ENCODE assay signal across 25 cellular contexts in genomic region chr2:158716921-158717320, GRCh38.
DNase-seq lines count a peak whose midpoint lies in the region; ATAC-seq and TF ChIP-seq lines count a peak whose summit lies in the region.
"Had no signal": no experiment of that assay in that cellular context is flagged by ENCODE, and none has a peak within 500 bp of the region (broad histone marks: within the 10 kb centered on the region; RNA-seq: fewer than 3 reads in every experiment).

No MANE protein-coding gene starts in this region.

- H4K8ac ChIP-seq in mesenchymal stem cell (ENCODE audit: low read length): no peak overlapping the region

- H3K9me3 ChIP-seq in heart right ventricle: peaks cover 0 to 18% (median 0%) of the 10 kb centered on the region in 11 donors
- peaks cover 8% of the 10 kb centered on the region for H3K9me3 ChIP-seq in mesenchymal stem cell (ENCODE audit: control insufficient read depth, low read length)
- no peaks in the 10 kb centered on the region for H3K9me3 ChIP-seq in stomach smooth muscle (ENCODE audit: control insufficient read depth in 2 of 2, low read length in 2 of 2)
- no peaks in the 10 kb centered on the region for H3K9me3 ChIP-seq in prostate gland
- H3K9me3 ChIP-seq: Peyer's patch had no signal

- no peak overlapping the region for H2BK15ac ChIP-seq in mesenchymal stem cell (ENCODE audit: low read depth, poor library complexity, severe bottlenecking)

- H3K4me1 ChIP-seq in heart right ventricle (peaks cover 0 to 49% (median 34%) of the 10 kb centered on the region in 9 donors), mesenchymal stem cell (ENCODE audit: control insufficient read depth, insufficient read depth, low read depth, low read length) (peaks cover 3% of the 10 kb centered on the region), stomach smooth muscle (ENCODE audit: control insufficient read depth, insufficient read depth, low read length) (peaks cover 4% of the 10 kb centered on the region), prostate gland (replicated peaks) (no peaks in the 10 kb centered on the region)
- H3K4me1 ChIP-seq: Peyer's patch had no signal

- no peaks in the 10 kb centered on the region for H3K36me3 ChIP-seq in heart right ventricle
- no peaks in the 10 kb centered on the region for H3K36me3 ChIP-seq in mesenchymal stem cell (ENCODE audit: control insufficient read depth in 1 of 2, insufficient read depth in 2 of 2, low read depth in 1 of 2, low read length in 2 of 2)
- H3K36me3 ChIP-seq in stomach smooth muscle (ENCODE audit: control insufficient read depth in 2 of 2, insufficient read depth in 2 of 2, low read length in 2 of 2): no peaks in the 10 kb centered on the region
- no peaks in the 10 kb centered on the region for H3K36me3 ChIP-seq in prostate gland
- H3K36me3 ChIP-seq: BLaER1 treated with 17β-estradiol and CSF1 and Interleukin-3, amounts not matched to agents 10 nM and 100 nM; Peyer's patch had no signal

- H3K14ac ChIP-seq in mesenchymal stem cell (ENCODE audit: low read length in 2 of 2): no peak overlapping the region

- H3K27ac ChIP-seq in adipose tissue (ENCODE audit: low read depth, low read length): peak overlapping the region; percentile 89
- H3K27ac ChIP-seq in heart right ventricle: peak overlapping the region; percentile 33 to 94 (median 82)
- no peak overlapping the region for H3K27ac ChIP-seq in mesenchymal stem cell (ENCODE audit: low read length, poor library complexity, severe bottlenecking)
- peak overlapping the region; percentile 31 for H3K27ac ChIP-seq in stomach smooth muscle (ENCODE audit: low read length)
- no peak overlapping the region for H3K27ac ChIP-seq in prostate gland
- H3K27ac ChIP-seq: BLaER1 treated with 17β-estradiol and CSF1 and Interleukin-3, amounts not matched to agents 10 nM and 100 nM; SK-N-MC had no signal

- no peak overlapping the region for H3K4me2 ChIP-seq in mesenchymal stem cell (ENCODE audit: low read length, poor library complexity, severe bottlenecking)

- TF ChIP-seq CTCF in heart right ventricle (IDR thresholded peaks at IDR 0.05): no peak
- TF ChIP-seq CTCF in prostate gland (IDR thresholded peaks at IDR 0.05): no peak

- no peaks in the 10 kb centered on the region for H3K79me1 ChIP-seq in mesenchymal stem cell (replicated peaks; ENCODE audit: low read length, poor library complexity, severe bottlenecking)

- H2BK5ac ChIP-seq in mesenchymal stem cell (ENCODE audit: low read depth, low read length, poor library complexity, severe bottlenecking): no peak overlapping the region

- no peak overlapping the region for H2AK5ac ChIP-seq in mesenchymal stem cell (ENCODE audit: low read length, severe bottlenecking)

- DNase-seq in heart right ventricle (no peak), mesenchymal stem cell (no peak), kidney glomerular epithelial cell (lab: John Stamatoyannopoulos, UW) (no peak), NCI-H82 (lab: John Stamatoyannopoulos, UW) (no peak), prostate gland (ENCODE audit: low spot score) (no peak)
- DNase-seq: ACHN; activated CD4-positive, alpha-beta memory T cell treated with anti-CD3 and anti-CD28 coated beads, Interleukin-2, amount 10 ng/mL, durations not matched to agents 7 days and 5 days; activated CD4-positive, CD25-positive, alpha-beta regulatory T cell; activated naive CD4-positive, alpha-beta T cell treated with anti-CD3 and anti-CD28 coated beads, Interleukin-2, amount 10 ng/mL, durations not matched to agents 7 days and 5 days; activated T-cell treated with anti-CD3 and anti-CD28 coated beads, Interleukin-2, amount 50 U/mL, for 4 hours; effector memory CD8-positive, alpha-beta T cell; HCEC 1CT; head of caudate nucleus; NCI-H1105 treated with DMSO at 0.1 percent for 48 hours; NCI-H2081 treated with DMSO at 0.1 percent for 48 hours; NCI-H446; Peyer's patch; stimulated activated CD4-positive, alpha-beta T cell treated with anti-CD3 and anti-CD28 coated beads, Interleukin-12 subunit alpha, Interleukin-12 subunit beta, amount 100 ng/mL, for 4 hours; stimulated activated CD8-positive, alpha-beta memory T cell treated with anti-CD3 and anti-CD28 coated beads, Interleukin-4, amount 100 ng/mL, for 48 hours had no signal

- peak overlapping the region; percentile 16 for H4K91ac ChIP-seq in mesenchymal stem cell (ENCODE audit: low read length)

- H3K27me3 ChIP-seq in heart right ventricle (no peaks in the 10 kb centered on the region), mesenchymal stem cell (ENCODE audit: control insufficient read depth in 1 of 2, insufficient read depth in 1 of 2, low read length in 2 of 2) (peaks cover 0 to 14% of the 10 kb centered on the region in 2 experiments), stomach smooth muscle (ENCODE audit: control insufficient read depth in 1 of 2, insufficient read depth in 2 of 2, low read length in 2 of 2) (peaks cover 0 to 2% of the 10 kb centered on the region in 2 donors), prostate gland (replicated peaks; ENCODE audit: insufficient read depth) (no peaks in the 10 kb centered on the region)
- H3K27me3 ChIP-seq: BLaER1 treated with 17β-estradiol and CSF1 and Interleukin-3, amounts not matched to agents 10 nM and 100 nM; Peyer's patch had no signal

- ATAC-seq in heart right ventricle: peak in 5 of 8 donors; percentile 21 to 45 (median 32)
- ATAC-seq in HG03095 (IDR thresholded peaks at IDR 0.05; ENCODE audit: unreplicated experiment): no peak
- ATAC-seq: activated T-cell treated with anti-CD3 and anti-CD28 coated beads, Interleukin-2, amount 50 U/mL, for 4 hours; effector memory CD8-positive, alpha-beta T cell; natural killer cell treated with Interleukin-12 subunit alpha and Interleukin-12 subunit beta and Interleukin-15 and Interleukin-18, amount 100 ng/mL, for 72 hours had no signal

- H3K4ac ChIP-seq in mesenchymal stem cell (ENCODE audit: low read depth in 1 of 2, low read length in 2 of 2): no peak overlapping the region

- intact Hi-C loops in heart right ventricle (cut with DNase I) (loop anchor here in 2 of 10 donors (5.0 kb wide), 1 partner anchor 50 kb away; no protein-coding TSS in a partner anchor), prostate gland (cut with DNase I) (no loop called here)

- 79 to 87% (median 81%) methylated on average over 10 of the region's 10 CpGs for WGBS in adipose tissue, 3 donors
- WGBS in heart right ventricle, 2 donors: 67 to 78% methylated on average over 10 of the region's 10 CpGs
- WGBS in mesenchymal stem cell: 99% methylated on average over 9 of the region's 10 CpGs
- 83% methylated on average over 10 of the region's 10 CpGs for WGBS in prostate gland

- H3K4me3 ChIP-seq in heart right ventricle (no peak overlapping the region), mesenchymal stem cell (ENCODE audit: insufficient read depth in 1 of 2, low read depth in 1 of 2, low read length in 2 of 2) (no peak overlapping the region), stomach smooth muscle (ENCODE audit: low read length in 2 of 2) (no peak overlapping the region), prostate gland (no peak overlapping the region)
- H3K4me3 ChIP-seq: BLaER1 treated with 17β-estradiol and CSF1 and Interleukin-3, amounts not matched to agents 10 nM and 100 nM; Peyer's patch; SK-N-MC had no signal

- H2BK12ac ChIP-seq in mesenchymal stem cell (ENCODE audit: low read length in 2 of 2): no peak overlapping the region

- no peak overlapping the region for H3K23ac ChIP-seq in mesenchymal stem cell (ENCODE audit: low read length in 2 of 2)

- peak overlapping the region in 1 of 2 experiments; percentile 14 for H3K18ac ChIP-seq in mesenchymal stem cell (ENCODE audit: low read depth in 1 of 2, low read length in 2 of 2)

- H2AFZ ChIP-seq in mesenchymal stem cell (ENCODE audit: low read depth, low read length): no peak overlapping the region

- no peak for TF ChIP-seq POLR2A in prostate gland (IDR thresholded peaks at IDR 0.05)

- H2BK120ac ChIP-seq in mesenchymal stem cell (ENCODE audit: low read depth, low read length): no peak overlapping the region

- H3K9ac ChIP-seq in mesenchymal stem cell (ENCODE audit: low read length) (no peak overlapping the region), stomach smooth muscle (ENCODE audit: low read length in 2 of 2) (no peak overlapping the region)
- H3K9ac ChIP-seq: BLaER1 treated with 17β-estradiol and CSF1 and Interleukin-3, amounts not matched to agents 10 nM and 100 nM had no signal

Comparison
In these comparisons a context has a peak if more than half of its experiments do, and no peak if none do; other contexts are left out.
1. H3K27ac ChIP-seq: peak in adipose tissue (single experiment), heart right ventricle (10 of 10) and stomach smooth muscle (single experiment); none in mesenchymal stem cell (single experiment) and prostate gland (0 of 2).